ENCODE assay signal across 8 cellular contexts in genomic region chr16:71882505-71883192, GRCh38. TPM values are rescaled to one million over a fixed set of nuclear protein-coding genes. Genes with fewer than 3 reads are reported as not detected.
DNase-seq lines count a peak whose midpoint lies in the region; ATAC-seq, FAIRE-seq and TF ChIP-seq lines count a peak whose summit lies in the region.

No MANE protein-coding gene starts in this region.

- no peak overlapping the region for H2AFZ ChIP-seq in HepG2 (ENCODE audit: low read length)

- DNase-seq in SIG-M5 treated with dmso at 0.1 percent for 504 hours (lab: John Stamatoyannopoulos, UW; ENCODE audit: unreplicated experiment) = peak; percentile 78
- no peak for DNase-seq in SIG-M5 (lab: John Stamatoyannopoulos, UW)
- peak; percentile 63 for DNase-seq in NCI-H460 (ENCODE audit: extremely low read depth, low read depth)
- peak; percentile 95 for DNase-seq in activated CD4-positive, alpha-beta T cell treated with anti-CD3 and anti-CD28 coated beads, Interleukin-2, amount 10 ng/mL, durations not matched to agents 24 days and 14 days
- peak; percentile 83 for DNase-seq in dedifferentiated amniotic fluid mesenchymal stem cell (ENCODE audit: extremely low spot score)
- DNase-seq in HepG2 (ENCODE audit: low spot score) = peak; percentile 74
- peak; percentile 85 for DNase-seq in stimulated activated CD4-positive, alpha-beta T cell treated with anti-CD3 and anti-CD28 coated beads, Interleukin-4, amount 100 ng/mL, for 24 hours

- H3K27me3 ChIP-seq in HepG2 (ENCODE audit: control insufficient read depth in 1 of 2, insufficient read depth in 2 of 2, low read length in 2 of 2) = no peaks in the 10 kb centered on the region

- H3K27ac Mint-ChIP-seq in activated CD4-positive, alpha-beta T cell treated with anti-CD3 and anti-CD28 coated beads, Interleukin-2, amount 10 ng/mL, durations not matched to agents 24 days and 14 days = peak overlapping the region; percentile 64

- 0 out of 2 replicates have a peak, but pooled peaks have one; percentile 10 for TF ChIP-seq RAD21 in HepG2 (CRISPR knock-in tag; IDR thresholded peaks at IDR 0.05)

- CTCF ChIA-PET in HepG2 (lab: Yijun Ruan, JAX; ENCODE audit: low intra/inter-chr PET ratio, low total read pairs) = interaction anchor here (1.7 kb wide), 1 partner anchor 79 kb away, joined by 5 read pairs; no protein-coding TSS in a partner anchor

- peak overlapping the region; percentile 17 for H3K27ac ChIP-seq in HepG2 (ENCODE audit: extremely low read length, insufficient read depth, low read length)

- TF ChIP-seq CTCF in HepG2 (CRISPR knock-in tag; IDR thresholded peaks at IDR 0.05) = peak; percentile 76

- intact Hi-C loops in activated CD4-positive, alpha-beta T cell treated with anti-CD3 and anti-CD28 coated beads, Interleukin-2, amount 10 ng/mL, durations not matched to agents 24 days and 14 days (cut with micrococcal nuclease) = loop anchor here (1.0 to 10.0 kb wide), 4 partner anchors 64 to 318 kb away; partner anchors contain the start of gene PHLPP2
- intact Hi-C loops in HepG2 (cut with micrococcal nuclease; ENCODE audit: unreplicated experiment) = loop anchor here (1.0 to 2.0 kb wide), 2 partner anchors 74 to 79 kb away; partner anchors contain the start of gene AP1G1

- POLR2A ChIA-PET in HepG2 (lab: Yijun Ruan, JAX) = interaction anchor here (1.7 to 3.6 kb wide), 4 partner anchors 9 to 74 kb away, joined by 5 to 59 read pairs (median 11); partner anchors contain the start of genes AP1G1 and IST1

- 10% methylated on average over 10 of the region's 10 CpGs for WGBS in HepG2 (ENCODE audit: low lambda C conversion rate)

- peak; percentile 83 for FAIRE-seq in HepG2 (lab: Jason Lieb, UNC)

- peaks cover 0 to 1% of the 10 kb centered on the region in 2 experiments; a peak in 1 of 5 replicates for H3K36me3 ChIP-seq in HepG2 (replicated peaks in 1 of 2; ENCODE audit: control insufficient read depth in 1 of 2, insufficient read depth in 2 of 2, low read length in 2 of 2)

- ATAC-seq in HG03095 (IDR thresholded peaks at IDR 0.05; ENCODE audit: unreplicated experiment) (peak; percentile 37), HepG2 (peak; percentile 26; the same call in 2 of the 3 replicates)

- no peaks in the 10 kb centered on the region for H3K9me3 ChIP-seq in HepG2 (ENCODE audit: low read length)

- TF ChIP-seq EP300 in HepG2 (IDR thresholded peaks at IDR 0.05; ENCODE audit: low read depth in 2 of 2, low read length in 2 of 2) (no peak), HepG2 (CRISPR knock-in tag; IDR thresholded peaks at IDR 0.05; ENCODE audit: borderline replicate concordance) (no peak)

- H4K20me1 ChIP-seq in HepG2 (ENCODE audit: insufficient read depth, low read length) = no peaks in the 10 kb centered on the region

- H3K4me3 Mint-ChIP-seq in activated CD4-positive, alpha-beta T cell treated with anti-CD3 and anti-CD28 coated beads, Interleukin-2, amount 10 ng/mL, durations not matched to agents 24 days and 14 days = peak overlapping the region; percentile 75

- H3K9me3 Mint-ChIP-seq in activated CD4-positive, alpha-beta T cell treated with anti-CD3 and anti-CD28 coated beads, Interleukin-2, amount 10 ng/mL, durations not matched to agents 24 days and 14 days = no peaks in the 10 kb centered on the region

- H3K36me3 Mint-ChIP-seq in activated CD4-positive, alpha-beta T cell treated with anti-CD3 and anti-CD28 coated beads, Interleukin-2, amount 10 ng/mL, durations not matched to agents 24 days and 14 days (ENCODE audit: low read depth) = peaks cover 16% of the 10 kb centered on the region

- TSS peak; percentile 56 for BruUV-seq in HepG2 (replicated peaks; lab: Mats Ljungman, UMichigan)

- in situ Hi-C loops in HepG2 (cut with HindIII; ENCODE audit: extremely low pct_ligation_motif_present, low pct_unique_long_range_greater_than_20kb) = no loop called here

- H3K79me2 ChIP-seq in HepG2 (ENCODE audit: insufficient read depth, low read length) = no peaks in the 10 kb centered on the region

- TF ChIP-seq POLR2A in HepG2 (IDR thresholded peaks at IDR 0.05; ENCODE audit: insufficient read depth in 1 of 2, low read depth in 2 of 2, low read length in 2 of 2) = no peak

- H3K4me2 ChIP-seq in HepG2 (ENCODE audit: low read depth, low read length) = peak overlapping the region; percentile 88

- H3K4me3 ChIP-seq in HepG2 (replicated peaks in 1 of 3; ENCODE audit: insufficient read depth in 1 of 3, low read depth in 2 of 3, low read length in 3 of 3) = peak overlapping the region; percentile 77 to 99 (median 95)

- peaks cover 39% of the 10 kb centered on the region for H3K4me1 Mint-ChIP-seq in activated CD4-positive, alpha-beta T cell treated with anti-CD3 and anti-CD28 coated beads, Interleukin-2, amount 10 ng/mL, durations not matched to agents 24 days and 14 days

- H3K4me1 ChIP-seq in HepG2 (ENCODE audit: insufficient read depth, low read length) = peaks cover 38% of the 10 kb centered on the region

- peaks cover 13% of the 10 kb centered on the region for H3K27me3 Mint-ChIP-seq in activated CD4-positive, alpha-beta T cell treated with anti-CD3 and anti-CD28 coated beads, Interleukin-2, amount 10 ng/mL, durations not matched to agents 24 days and 14 days

- H3K9ac ChIP-seq in HepG2 (ENCODE audit: insufficient read depth, low read depth, low read length) = peak overlapping the region; percentile 81

RNA-seq across cellular contexts. Expression of gene ZNF821, which starts 1.3 kb away (rescaled TPM):
- total RNA-seq in NCI-H460 (2014; rRNA removed; shearing (Covaris generic)) = 3.5 and 5.5 TPM in 2 replicates
- polyA plus RNA-seq in NCI-H460 (2014; cell fraction: nucleus; rRNA removed) = 5.4 and 10.2 TPM in 2 replicates
- total RNA-seq in activated CD4-positive, alpha-beta T cell treated with anti-CD3 and anti-CD28 coated beads, Interleukin-2, amount 10 ng/mL, durations not matched to agents 24 days and 14 days = 5.9 and 6.5 TPM in 2 replicates
- total RNA-seq in HepG2 (2016; rRNA removed; fragmentation: Illumina TruSeq; extraction: Trizol) = 6.0 and 7.0 TPM in 2 replicates
- total RNA-seq in HepG2 (2016; cell fraction: cytosol; rRNA removed; fragmentation: Illumina TruSeq; extraction: Trizol; ENCODE audit: low read depth) = 4.9 and 5.9 TPM in 2 replicates
- 6.5 and 7.8 TPM in 2 replicates for total RNA-seq in HepG2 (2016; cell fraction: insoluble cytoplasmic fraction; rRNA removed; fragmentation: Illumina TruSeq; extraction: Trizol)
- total RNA-seq in HepG2 (2016; cell fraction: membrane; rRNA removed; fragmentation: Illumina TruSeq; extraction: Trizol) = 9.7 and 9.9 TPM in 2 replicates
- 5.0 and 7.0 TPM in 2 replicates for total RNA-seq in HepG2 (2016; cell fraction: nucleus; rRNA removed; fragmentation: Illumina TruSeq; extraction: Trizol)
- polyA plus RNA-seq in HepG2 (2011; rRNA removed) = 8.2 and 9.1 TPM in 2 replicates
- polyA plus RNA-seq in HepG2 (2011; cell fraction: cytosol; rRNA removed) = 7.8 and 7.9 TPM in 2 replicates
- polyA plus RNA-seq in HepG2 (2011; cell fraction: nucleus; rRNA removed) = 13.1 and 13.6 TPM in 2 replicates
- 4.8 and 7.2 TPM in 2 replicates for polyA plus RNA-seq in HepG2 (2012)
- 3.0 and 3.2 TPM in 2 replicates for polyA plus RNA-seq in HepG2 (2016; cell fraction: cytosol; fragmentation: Illumina TruSeq; extraction: Trizol; ENCODE audit: low read depth)
- polyA plus RNA-seq in HepG2 (2016; cell fraction: insoluble cytoplasmic fraction; fragmentation: Illumina TruSeq; extraction: Trizol; ENCODE audit: low read depth) = 5.8 and 7.3 TPM in 2 replicates
- 4.2 and 6.2 TPM in 2 replicates for polyA plus RNA-seq in HepG2 (2016; cell fraction: membrane; fragmentation: Illumina TruSeq; extraction: Trizol; ENCODE audit: low read depth)
- 7.5 and 8.7 TPM in 2 replicates for polyA plus RNA-seq in HepG2 (2016; cell fraction: nucleus; fragmentation: Illumina TruSeq; extraction: Trizol; ENCODE audit: insufficient read depth, low read depth)
- polyA minus RNA-seq in HepG2 (2011; rRNA and poly(A)+ RNA removed; ENCODE audit: low replicate concordance) = 4.7 and 11.8 TPM in 2 replicates
- polyA minus RNA-seq in HepG2 (2011; cell fraction: cytosol; rRNA and poly(A)+ RNA removed) = 5.3 and 5.9 TPM in 2 replicates
- polyA minus RNA-seq in HepG2 (2011; cell fraction: nucleus; rRNA and poly(A)+ RNA removed) = 9.3 and 11.5 TPM in 2 replicates

RNA-seq across cellular contexts. Expression of gene IST1, which starts 12.7 kb away (rescaled TPM):
- total RNA-seq in NCI-H460 (2014; rRNA removed; shearing (Covaris generic)) = 111 and 138 TPM in 2 replicates
- 114 and 149 TPM in 2 replicates for polyA plus RNA-seq in NCI-H460 (2014; cell fraction: nucleus; rRNA removed)
- 149 and 156 TPM in 2 replicates for total RNA-seq in activated CD4-positive, alpha-beta T cell treated with anti-CD3 and anti-CD28 coated beads, Interleukin-2, amount 10 ng/mL, durations not matched to agents 24 days and 14 days
- total RNA-seq in HepG2 (2016; rRNA removed; fragmentation: Illumina TruSeq; extraction: Trizol) = 346 and 497 TPM in 2 replicates
- 49.2 and 50.3 TPM in 2 replicates for total RNA-seq in HepG2 (2016; cell fraction: cytosol; rRNA removed; fragmentation: Illumina TruSeq; extraction: Trizol; ENCODE audit: low read depth)
- total RNA-seq in HepG2 (2016; cell fraction: insoluble cytoplasmic fraction; rRNA removed; fragmentation: Illumina TruSeq; extraction: Trizol) = 344 and 478 TPM in 2 replicates
- total RNA-seq in HepG2 (2016; cell fraction: membrane; rRNA removed; fragmentation: Illumina TruSeq; extraction: Trizol) = 98.2 and 110 TPM in 2 replicates
- 217 and 218 TPM in 2 replicates for total RNA-seq in HepG2 (2016; cell fraction: nucleus; rRNA removed; fragmentation: Illumina TruSeq; extraction: Trizol)
- 402 and 415 TPM in 2 replicates for polyA plus RNA-seq in HepG2 (2011; rRNA removed)
- 246 and 321 TPM in 2 replicates for polyA plus RNA-seq in HepG2 (2011; cell fraction: cytosol; rRNA removed)
- polyA plus RNA-seq in HepG2 (2011; cell fraction: nucleus; rRNA removed) = 386 and 449 TPM in 2 replicates
- polyA plus RNA-seq in HepG2 (2012) = 250 and 252 TPM in 2 replicates
- polyA plus RNA-seq in HepG2 (2016; cell fraction: cytosol; fragmentation: Illumina TruSeq; extraction: Trizol; ENCODE audit: low read depth) = 15.5 and 16.2 TPM in 2 replicates
- 427 and 428 TPM in 2 replicates for polyA plus RNA-seq in HepG2 (2016; cell fraction: insoluble cytoplasmic fraction; fragmentation: Illumina TruSeq; extraction: Trizol; ENCODE audit: low read depth)
- polyA plus RNA-seq in HepG2 (2016; cell fraction: membrane; fragmentation: Illumina TruSeq; extraction: Trizol; ENCODE audit: low read depth) = 40.8 and 43.5 TPM in 2 replicates
- 440 and 473 TPM in 2 replicates for polyA plus RNA-seq in HepG2 (2016; cell fraction: nucleus; fragmentation: Illumina TruSeq; extraction: Trizol; ENCODE audit: insufficient read depth, low read depth)
- polyA minus RNA-seq in HepG2 (2011; rRNA and poly(A)+ RNA removed; ENCODE audit: low replicate concordance) = 132 and 270 TPM in 2 replicates
- 125 and 139 TPM in 2 replicates for polyA minus RNA-seq in HepG2 (2011; cell fraction: cytosol; rRNA and poly(A)+ RNA removed)
- 242 and 297 TPM in 2 replicates for polyA minus RNA-seq in HepG2 (2011; cell fraction: nucleus; rRNA and poly(A)+ RNA removed)

RNA-seq across cellular contexts. Expression of gene ATXN1L, which starts 36.9 kb away (rescaled TPM):
- 10.6 and 10.9 TPM in 2 replicates for total RNA-seq in NCI-H460 (2014; rRNA removed; shearing (Covaris generic))
- polyA plus RNA-seq in NCI-H460 (2014; cell fraction: nucleus; rRNA removed) = 14.2 and 14.5 TPM in 2 replicates
- total RNA-seq in activated CD4-positive, alpha-beta T cell treated with anti-CD3 and anti-CD28 coated beads, Interleukin-2, amount 10 ng/mL, durations not matched to agents 24 days and 14 days = 16.7 and 19.3 TPM in 2 replicates
- 22.4 and 23.6 TPM in 2 replicates for total RNA-seq in HepG2 (2016; rRNA removed; fragmentation: Illumina TruSeq; extraction: Trizol)
- total RNA-seq in HepG2 (2016; cell fraction: cytosol; rRNA removed; fragmentation: Illumina TruSeq; extraction: Trizol; ENCODE audit: low read depth) = 3.6 and 5.9 TPM in 2 replicates
- total RNA-seq in HepG2 (2016; cell fraction: insoluble cytoplasmic fraction; rRNA removed; fragmentation: Illumina TruSeq; extraction: Trizol) = 20.9 and 21.7 TPM in 2 replicates
- total RNA-seq in HepG2 (2016; cell fraction: membrane; rRNA removed; fragmentation: Illumina TruSeq; extraction: Trizol) = 10.7 and 13.4 TPM in 2 replicates
- total RNA-seq in HepG2 (2016; cell fraction: nucleus; rRNA removed; fragmentation: Illumina TruSeq; extraction: Trizol) = 21.5 and 23.5 TPM in 2 replicates
- 19.6 and 20.0 TPM in 2 replicates for polyA plus RNA-seq in HepG2 (2011; rRNA removed)
- 13.1 and 13.9 TPM in 2 replicates for polyA plus RNA-seq in HepG2 (2011; cell fraction: cytosol; rRNA removed)
- 33.8 and 34.8 TPM in 2 replicates for polyA plus RNA-seq in HepG2 (2011; cell fraction: nucleus; rRNA removed)
- polyA plus RNA-seq in HepG2 (2012) = 16.8 and 18.1 TPM in 2 replicates
- 1.9 and 3.5 TPM in 2 replicates for polyA plus RNA-seq in HepG2 (2016; cell fraction: cytosol; fragmentation: Illumina TruSeq; extraction: Trizol; ENCODE audit: low read depth)
- 14.9 and 15.2 TPM in 2 replicates for polyA plus RNA-seq in HepG2 (2016; cell fraction: insoluble cytoplasmic fraction; fragmentation: Illumina TruSeq; extraction: Trizol; ENCODE audit: low read depth)
- 5.2 and 5.3 TPM in 2 replicates for polyA plus RNA-seq in HepG2 (2016; cell fraction: membrane; fragmentation: Illumina TruSeq; extraction: Trizol; ENCODE audit: low read depth)
- 25.4 and 26.1 TPM in 2 replicates for polyA plus RNA-seq in HepG2 (2016; cell fraction: nucleus; fragmentation: Illumina TruSeq; extraction: Trizol; ENCODE audit: insufficient read depth, low read depth)
- 27.5 and 35.3 TPM in 2 replicates for polyA minus RNA-seq in HepG2 (2011; rRNA and poly(A)+ RNA removed; ENCODE audit: low replicate concordance)
- 11.6 and 12.9 TPM in 2 replicates for polyA minus RNA-seq in HepG2 (2011; cell fraction: cytosol; rRNA and poly(A)+ RNA removed)
- 26.9 and 31.0 TPM in 2 replicates for polyA minus RNA-seq in HepG2 (2011; cell fraction: nucleus; rRNA and poly(A)+ RNA removed)
